Comparison of ENCODE assay signal across 21 cellular contexts in genomic region chr4:176641237-176641636, GRCh38.
"Had no signal": no experiment of that assay in that cellular context is flagged by ENCODE, and none has a peak within 500 bp of the region (broad histone marks: within the 10 kb centered on the region; RNA-seq: fewer than 3 reads in every experiment).

No MANE protein-coding gene starts in this region.

- FAIRE-seq: colon, endometrium, small intestine had no signal

- DNase-seq: activated B cell treated with CpG ODN at 0.5 μM for 24 hours; activated CD4-positive, alpha-beta T cell treated with anti-CD3 and anti-CD28 coated beads for 48 hours; activated CD8-positive, alpha-beta T cell treated with anti-CD3 and anti-CD28 coated beads, Interleukin-2, amount 10 ng/mL, durations not matched to agents 7 days and 5 days; aorta; foreskin melanocyte; head of caudate nucleus; left colon; lower lobe of right lung; nephron progenitor cell; right cardiac atrium; small intestine; stimulated activated CD4-positive, alpha-beta T cell treated with anti-CD3 and anti-CD28 coated beads, Interleukin-4, amount 100 ng/mL, for 24 hours; stimulated activated naive CD4-positive, alpha-beta T cell treated with Interleukin-2 at 50 U/mL for 16 hours; substantia nigra; T-helper 17 cell had no signal

- H3K36me3 ChIP-seq: cardiac muscle cell, lower lobe of right lung, prostate gland, tibial nerve had no signal

- H3K4me1 ChIP-seq: lower lobe of right lung, prostate gland, tibial nerve had no signal

- H3K9me3 ChIP-seq: lower lobe of right lung, prostate gland, tibial nerve had no signal

- ATAC-seq: activated CD8-positive, alpha-beta T cell treated with anti-CD3 and anti-CD28 coated beads, Interleukin-2, amount 10 ng/mL, durations not matched to agents 7 days and 5 days; esophagus mucosa; left colon; lower lobe of right lung; right cardiac atrium; T-helper 17 cell had no signal

- H3K27ac ChIP-seq: cardiac muscle cell, lower lobe of right lung, prostate gland, tibial nerve had no signal

- H3K4me3 ChIP-seq: cardiac muscle cell, lower lobe of right lung, prostate gland, tibial nerve had no signal

- H3K27me3 ChIP-seq: cardiac muscle cell, tibial nerve had no signal
